8 cellular contexts compared by ENCODE assay signal in the genomic region with DNA sequence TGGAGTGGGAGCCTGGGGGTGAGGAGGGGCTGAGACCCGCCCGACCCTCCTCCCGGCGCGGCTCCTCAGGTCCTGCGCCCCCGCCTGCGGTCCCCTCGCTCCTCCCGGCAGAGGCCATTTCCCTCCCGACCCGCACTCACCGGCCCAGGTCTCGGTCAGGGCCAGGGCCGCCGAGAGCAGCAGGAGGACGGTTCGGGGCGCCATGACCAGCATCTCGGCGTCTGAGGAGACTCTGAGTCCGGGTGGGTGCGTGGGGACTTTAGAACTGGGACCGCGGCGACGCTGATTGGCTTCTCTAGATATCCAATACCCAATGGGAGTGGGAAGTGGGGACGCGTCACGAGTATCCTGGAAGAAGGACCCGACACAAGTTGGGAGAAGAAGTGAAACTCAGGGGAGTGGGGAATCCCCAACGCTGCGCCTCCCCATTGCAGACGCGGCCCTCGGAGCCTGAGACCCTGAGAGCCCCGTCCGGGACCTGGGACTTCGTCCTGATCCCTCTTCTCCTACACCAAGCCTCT. TPM values are rescaled to one million over a fixed set of nuclear protein-coding genes. Genes with fewer than 3 reads are reported as not detected.
DNase-seq lines count a peak whose midpoint lies in the region; ATAC-seq and TF ChIP-seq lines count a peak whose summit lies in the region.

A gene (minus strand): TSS at position 234 of the 521 bp plus-strand sequence. CDS start 21 bp downstream, at position 213.

- no peaks in the 10 kb centered on the region for H3K79me2 ChIP-seq in OCI-LY1 (ENCODE audit: insufficient read depth, low read length)

- H3K27me3 ChIP-seq in BE2C (peaks cover 16% of the 10 kb centered on the region), OCI-LY1 (ENCODE audit: insufficient read depth, low read length) (peaks cover 3% of the 10 kb centered on the region; the same call in 1 of the 2 replicates), mucosa of rectum (ENCODE audit: control insufficient read depth in 2 of 2, insufficient read depth in 2 of 2, low read length in 2 of 2) (no peaks in the 10 kb centered on the region)

- H3K4me3 ChIP-seq in BE2C (ENCODE audit: low read depth, low read length) (peak within 1 kb of the TSS; percentile 23; the same call in 1 of the 2 replicates), OCI-LY1 (ENCODE audit: low read depth, low read length, poor library complexity, severe bottlenecking) (peak within 1 kb of the TSS; percentile 60), mucosa of rectum (ENCODE audit: low read length in 2 of 2) (peak within 1 kb of the TSS; percentile 78 to 81)

- H3K27ac ChIP-seq in OCI-LY1 (ENCODE audit: low read depth, low read length, poor library complexity, severe bottlenecking) = no peak within 1 kb of the TSS
- H3K27ac ChIP-seq in mucosa of rectum (ENCODE audit: low read depth in 2 of 2, low read length in 2 of 2) = peak within 1 kb of the TSS; percentile 78 to 89

- no peaks in the 10 kb centered on the region for H3K36me3 ChIP-seq in BE2C
- no peaks in the 10 kb centered on the region for H3K36me3 ChIP-seq in OCI-LY1 (ENCODE audit: insufficient read depth, low read length)
- peaks cover 20 to 24% of the 10 kb centered on the region in 2 donors for H3K36me3 ChIP-seq in mucosa of rectum (ENCODE audit: control insufficient read depth in 2 of 2, insufficient read depth in 2 of 2, low read length in 2 of 2)

- no peaks in the 10 kb centered on the region for H3K27me3 Mint-ChIP-seq in activated T-cell treated with anti-CD3 and anti-CD28 coated beads, Interleukin-2, amount 50 U/mL, for 4 hours (ENCODE audit: low read depth)

- peaks cover 39% of the 10 kb centered on the region for H3K36me3 Mint-ChIP-seq in activated T-cell treated with anti-CD3 and anti-CD28 coated beads, Interleukin-2, amount 50 U/mL, for 4 hours (ENCODE audit: insufficient read depth)

- H3K4me1 Mint-ChIP-seq in activated T-cell treated with anti-CD3 and anti-CD28 coated beads, Interleukin-2, amount 50 U/mL, for 4 hours (ENCODE audit: low read depth) = peaks cover 58% of the 10 kb centered on the region

- H3K9ac ChIP-seq in OCI-LY1 (ENCODE audit: low read length) (no peak within 1 kb of the TSS; the same call in 1 of the 2 replicates), mucosa of rectum (ENCODE audit: low read depth in 1 of 2, low read length in 2 of 2) (peak within 1 kb of the TSS; percentile 78 to 95)

- DNase-seq in BE2C = no peak
- peak; percentile 76 for DNase-seq in activated T-cell treated with anti-CD3 and anti-CD28 coated beads, Interleukin-2, amount 50 U/mL, for 4 hours
- peak; percentile 78 for DNase-seq in stimulated activated CD8-positive, alpha-beta memory T cell treated with anti-CD3 and anti-CD28 coated beads, Interleukin-4, amount 100 ng/mL, for 48 hours

- no peaks in the 10 kb centered on the region for H3K9me3 ChIP-seq in BE2C
- no peaks in the 10 kb centered on the region for H3K9me3 ChIP-seq in OCI-LY1 (ENCODE audit: low read length)
- no peaks in the 10 kb centered on the region for H3K9me3 ChIP-seq in mucosa of rectum (ENCODE audit: control insufficient read depth in 2 of 2, low read length in 2 of 2)

- peak within 1 kb of the TSS; percentile 72 for H3K4me2 ChIP-seq in OCI-LY1 (ENCODE audit: low read length)

- H3K9me3 Mint-ChIP-seq in activated T-cell treated with anti-CD3 and anti-CD28 coated beads, Interleukin-2, amount 50 U/mL, for 4 hours = no peaks in the 10 kb centered on the region

- H4K20me1 ChIP-seq in OCI-LY1 (ENCODE audit: insufficient read depth, low read length) = no peaks in the 10 kb centered on the region

- no peak for TF ChIP-seq CTCF in BE2C (IDR thresholded peaks at IDR 0.05; ENCODE audit: low read depth, low read length)
- no peak for TF ChIP-seq CTCF in OCI-LY1 (IDR thresholded peaks at IDR 0.05; ENCODE audit: low read length)

- no peak within 1 kb of the TSS for H2AFZ ChIP-seq in OCI-LY1 (ENCODE audit: low read length)

- no peaks in the 10 kb centered on the region for H3F3A ChIP-seq in OCI-LY1 (ENCODE audit: insufficient read depth, low read length)

- H3K4me1 ChIP-seq in BE2C = no peaks in the 10 kb centered on the region
- H3K4me1 ChIP-seq in OCI-LY1 (ENCODE audit: insufficient read depth, low read length, severe bottlenecking) = peaks cover 3% of the 10 kb centered on the region
- H3K4me1 ChIP-seq in mucosa of rectum (ENCODE audit: control insufficient read depth in 2 of 2, insufficient read depth in 2 of 2, low read length in 2 of 2) = peaks cover 14 to 21% of the 10 kb centered on the region in 2 donors

- peak; percentile 86 for ATAC-seq in GM19035 (IDR thresholded peaks at IDR 0.05; ENCODE audit: unreplicated experiment)
- peak; percentile 72 for ATAC-seq in HG03342 (IDR thresholded peaks at IDR 0.05; ENCODE audit: unreplicated experiment)
- ATAC-seq in activated T-cell treated with anti-CD3 and anti-CD28 coated beads, Interleukin-2, amount 50 U/mL, for 4 hours = peak; percentile 70 to 73
- ATAC-seq in esophagus mucosa = peak; percentile 92

- H3K9me2 ChIP-seq in OCI-LY1 (ENCODE audit: low read depth, low read length) = no peaks in the 10 kb centered on the region

- H3K4me3 Mint-ChIP-seq in activated T-cell treated with anti-CD3 and anti-CD28 coated beads, Interleukin-2, amount 50 U/mL, for 4 hours = peak within 1 kb of the TSS; percentile 96

RNA-seq across cellular contexts. Expression of the gene that starts here (rescaled TPM):
- polyA plus RNA-seq in BE2C (2012; ENCODE audit: insufficient read depth, insufficient read length, low read depth) = 5.7 TPM
- total RNA-seq in activated T-cell treated with anti-CD3 and anti-CD28 coated beads, Interleukin-2, amount 50 U/mL, for 4 hours = 1,000 to 10,000 TPM; 3,478 to 5,156 (median 4,066) TPM
- total RNA-seq in esophagus mucosa = 105 TPM

Comparison
In these comparisons a context has a peak if more than half of its experiments do, and no peak if none do; other contexts are left out.
1. RNA of the gene that starts here (total RNA-seq): 3,478 to 5,156 TPM in activated T-cell treated with anti-CD3 and anti-CD28 coated beads, Interleukin-2, amount 50 U/mL, for 4 hours; 105 TPM in esophagus mucosa (single experiment); every median in the first group is over 10 times any median in the second.
2. H3K4me3 ChIP-seq: peak in every context shown above with its lines; median percentile 80 in mucosa of rectum; 60 in OCI-LY1; 23 in BE2C.
3. Peak in every context shown above with its lines, with median percentiles within 50 percentile points of each other: ATAC-seq.